ENCODE assay signal across 27 cellular contexts in the genomic region with DNA sequence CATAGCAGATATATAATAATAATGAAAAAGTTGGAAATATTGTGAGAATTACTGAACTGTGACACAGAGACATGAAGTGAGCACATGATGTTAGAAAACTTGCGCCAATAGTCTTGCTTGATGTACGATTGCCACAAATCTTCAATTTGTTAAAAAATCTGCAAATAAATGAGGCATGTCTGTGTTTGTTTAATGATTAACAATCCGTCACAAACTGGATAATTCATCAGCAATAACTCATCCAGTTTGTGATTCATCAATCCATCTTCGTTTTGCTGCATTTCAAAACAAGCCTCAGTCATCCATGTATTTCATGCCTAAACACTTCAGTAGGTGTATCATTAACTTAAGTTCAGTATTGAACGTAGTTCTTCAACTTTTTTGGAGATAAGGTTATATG. TPM values are rescaled to one million over a fixed set of nuclear protein-coding genes. Genes with fewer than 3 reads are reported as not detected.
DNase-seq lines count a peak whose midpoint lies in the region; ATAC-seq and TF ChIP-seq lines count a peak whose summit lies in the region.
"Had no signal": no experiment of that assay in that cellular context is flagged by ENCODE, and none has a peak within 500 bp of the region (broad histone marks: within the 10 kb centered on the region; RNA-seq: fewer than 3 reads in every experiment).

No MANE protein-coding gene starts in this region.

- no peaks in the 10 kb centered on the region for H3K9me2 ChIP-seq in PC-3 (replicated peaks; ENCODE audit: low read length)

- POLR2A ChIA-PET in PC-3 (lab: Charles Lee; ENCODE audit: unreplicated experiment), result no interaction called here

- BruUV-seq in PC-3 (replicated peaks; lab: Mats Ljungman, UMichigan), result no TSS peak

- no peaks in the 10 kb centered on the region for H3K9me3 ChIP-seq in PC-3 (ENCODE audit: low read length)
- H3K9me3 ChIP-seq: left ventricle myocardium inferior, ovary, spleen had no signal

- H3K9ac ChIP-seq in PC-3 (ENCODE audit: low read length), result peak overlapping the region; percentile 22; the same call in 1 of the 2 replicates

- ATAC-seq in PC-3, result peak; percentile 73
- no peak for ATAC-seq in activated CD8-positive, alpha-beta memory T cell treated with anti-CD3 and anti-CD28 coated beads, Interleukin-2, amount 10 ng/mL, durations not matched to agents 7 days and 5 days
- ATAC-seq: activated CD8-positive, alpha-beta T cell treated with anti-CD3 and anti-CD28 coated beads for 36 hours; HCT116; natural killer cell; stimulated activated naive CD8-positive, alpha-beta T cell treated with anti-CD3 and anti-CD28 coated beads, Interleukin-15, Interleukin-2, amounts not matched to agents 100 U/mL and 50 U/mL, for 24 hours had no signal

- in situ Hi-C loops in Caki2 (cut with HindIII; ENCODE audit: low pct_unique_long_range_greater_than_20kb, low sequenced_read_pairs), result no loop called here

- H3K4me3 Mint-ChIP-seq in nephron, result no peak overlapping the region
- no peak overlapping the region for H3K4me3 Mint-ChIP-seq in activated CD8-positive, alpha-beta memory T cell treated with anti-CD3 and anti-CD28 coated beads, Interleukin-2, amount 10 ng/mL, durations not matched to agents 7 days and 5 days
- H3K4me3 Mint-ChIP-seq: activated CD8-positive, alpha-beta T cell treated with anti-CD3 and anti-CD28 coated beads for 36 hours; mesothelial cell of epicardium; natural killer cell had no signal

- DNase-seq in Caki2 (ENCODE audit: low read depth) (peak; percentile 90), PC-3 (peak; percentile 94), epithelial cell of prostate (ENCODE audit: low read depth, low spot score) (peak; percentile 66), nucleus accumbens (lab: John Stamatoyannopoulos, UW) (no peak), DMS153 treated with DMSO at 0.1 percent for 48 hours (lab: John Stamatoyannopoulos, UW; ENCODE audit: unreplicated experiment) (no peak), DMS53 treated with DMSO at 0.1 percent for 48 hours (lab: John Stamatoyannopoulos, UW; ENCODE audit: unreplicated experiment) (no peak)
- DNase-seq in activated CD8-positive, alpha-beta memory T cell treated with anti-CD3 and anti-CD28 coated beads, Interleukin-2, amount 10 ng/mL, durations not matched to agents 7 days and 5 days, result no peak
- DNase-seq: activated CD4-positive, CD25-positive, alpha-beta regulatory T cell treated with anti-CD3 and anti-CD28 coated beads, Interleukin-2, amount 50 U/mL, for 72 hours; activated CD8-positive, alpha-beta T cell treated with anti-CD3 and anti-CD28 coated beads for 36 hours; activated gamma-delta T cell treated with Interleukin-2 at 50 U/mL for 16 hours; activated T-cell treated with anti-CD3 and anti-CD28 coated beads for 4 hours; amniotic stem cell; IMR-90; left ventricle myocardium inferior; natural killer cell; NCI-H1105; NCI-H446; ovary; spleen; stimulated activated CD4-positive, alpha-beta T cell treated with anti-CD3 and anti-CD28 coated beads, Interleukin-2, amount 100 ng/mL, for 48 hours; stimulated activated naive CD8-positive, alpha-beta T cell treated with anti-CD3 and anti-CD28 coated beads, Interleukin-15, Interleukin-2, amounts not matched to agents 100 U/mL and 50 U/mL, for 24 hours had no signal

- peaks cover 8% of the 10 kb centered on the region for H3K9me3 Mint-ChIP-seq in nephron
- H3K9me3 Mint-ChIP-seq in activated CD8-positive, alpha-beta memory T cell treated with anti-CD3 and anti-CD28 coated beads, Interleukin-2, amount 10 ng/mL, durations not matched to agents 7 days and 5 days (ENCODE audit: low read depth), result no peaks in the 10 kb centered on the region
- H3K9me3 Mint-ChIP-seq: activated CD8-positive, alpha-beta T cell treated with anti-CD3 and anti-CD28 coated beads for 36 hours; natural killer cell had no signal

- peaks cover 12% of the 10 kb centered on the region for H3F3A ChIP-seq in PC-3 (ENCODE audit: low read length, unreplicated experiment)

- H3K4me1 Mint-ChIP-seq in nephron, result no peaks in the 10 kb centered on the region
- peaks cover 5% of the 10 kb centered on the region for H3K4me1 Mint-ChIP-seq in activated CD8-positive, alpha-beta memory T cell treated with anti-CD3 and anti-CD28 coated beads, Interleukin-2, amount 10 ng/mL, durations not matched to agents 7 days and 5 days
- H3K4me1 Mint-ChIP-seq: mesothelial cell of epicardium, natural killer cell had no signal

- H3K4me1 ChIP-seq in PC-3 (ENCODE audit: insufficient read depth, low read length), result peaks cover 49% of the 10 kb centered on the region
- H3K4me1 ChIP-seq: left ventricle myocardium inferior, spleen had no signal

- no peaks in the 10 kb centered on the region for H3K27me3 ChIP-seq in PC-3 (ENCODE audit: low read length)
- H3K27me3 ChIP-seq: cardiac muscle cell, ovary, spleen had no signal

- no peaks in the 10 kb centered on the region for H3K79me2 ChIP-seq in PC-3 (ENCODE audit: low read length)

- TF ChIP-seq CTCF in PC-3 (conservative IDR thresholded peaks at IDR 0.05; ENCODE audit: low read depth, low read length) (no peak), nephron (IDR thresholded peaks at IDR 0.05; ENCODE audit: unreplicated experiment in 3 of 3) (no peak)

- peaks cover 40% of the 10 kb centered on the region for H3K36me3 ChIP-seq in PC-3 (ENCODE audit: low read depth, low read length)
- H3K36me3 ChIP-seq: ovary had no signal

- peaks cover 59% of the 10 kb centered on the region for H3K36me3 Mint-ChIP-seq in nephron (ENCODE audit: low read depth)
- peaks cover 43% of the 10 kb centered on the region for H3K36me3 Mint-ChIP-seq in activated CD8-positive, alpha-beta memory T cell treated with anti-CD3 and anti-CD28 coated beads, Interleukin-2, amount 10 ng/mL, durations not matched to agents 7 days and 5 days

- H3K4me3 ChIP-seq in PC-3 (ENCODE audit: low read length), result peak overlapping the region; percentile 26
- H3K4me3 ChIP-seq: cardiac muscle cell, coronary artery, left ventricle myocardium inferior, ovary, spleen had no signal

- no peaks in the 10 kb centered on the region for H3K27me3 Mint-ChIP-seq in nephron (ENCODE audit: low read depth)
- H3K27me3 Mint-ChIP-seq in activated CD8-positive, alpha-beta memory T cell treated with anti-CD3 and anti-CD28 coated beads, Interleukin-2, amount 10 ng/mL, durations not matched to agents 7 days and 5 days, result no peaks in the 10 kb centered on the region
- H3K27me3 Mint-ChIP-seq: activated CD8-positive, alpha-beta T cell treated with anti-CD3 and anti-CD28 coated beads for 36 hours had no signal

- H3K4me2 ChIP-seq in PC-3 (ENCODE audit: low read length), result peak overlapping the region; percentile 70

- H3K27ac ChIP-seq in PC-3 (ENCODE audit: low read length), result peak overlapping the region; percentile 82
- peak overlapping the region; percentile 62 for H3K27ac ChIP-seq in epithelial cell of prostate
- H3K27ac ChIP-seq: C4-2B, cardiac muscle cell, coronary artery, left ventricle myocardium inferior, ovary, spleen had no signal

- no peaks in the 10 kb centered on the region for H4K20me1 ChIP-seq in PC-3 (ENCODE audit: low read length)

- intact Hi-C loops in PC-3 (cut with micrococcal nuclease), result loop anchor here (2.0 to 5.0 kb wide), 2 partner anchors 35 to 74 kb away; a partner anchor contains a TSS

- H3K27ac Mint-ChIP-seq in nephron, result peak overlapping the region; percentile 23 to 75 (median 67)
- H3K27ac Mint-ChIP-seq in activated CD8-positive, alpha-beta memory T cell treated with anti-CD3 and anti-CD28 coated beads, Interleukin-2, amount 10 ng/mL, durations not matched to agents 7 days and 5 days, result no peak overlapping the region
- H3K27ac Mint-ChIP-seq: activated CD8-positive, alpha-beta T cell treated with anti-CD3 and anti-CD28 coated beads for 36 hours; mesothelial cell of epicardium; natural killer cell had no signal

- CTCF ChIA-PET in PC-3 (lab: Charles Lee), result no interaction called here
- CTCF ChIA-PET in activated CD8-positive, alpha-beta memory T cell treated with anti-CD3 and anti-CD28 coated beads, Interleukin-2, amount 10 ng/mL, durations not matched to agents 7 days and 5 days (lab: Charles Lee), result no interaction called here

- H2AFZ ChIP-seq in PC-3 (ENCODE audit: low read length), result no peak overlapping the region

RNA-seq across cellular contexts. Expression of a gene that starts 25.5 kb away (rescaled TPM):
- 145 and 161 TPM in 2 replicates for total RNA-seq in Caki2 (2014; rRNA removed; shearing (Covaris generic); ENCODE audit: low replicate concordance)
- total RNA-seq in PC-3 (2014; rRNA removed), result 76.7 and 83.6 TPM in 2 replicates
- 10 to 100 TPM; 49.1 to 52.6 TPM for total RNA-seq in activated CD8-positive, alpha-beta memory T cell treated with anti-CD3 and anti-CD28 coated beads, Interleukin-2, amount 10 ng/mL, durations not matched to agents 7 days and 5 days

RNA-seq across cellular contexts. Expression of a gene that starts 34.0 kb away (rescaled TPM):
- 71.7 and 74.9 TPM in 2 replicates for total RNA-seq in Caki2 (2014; rRNA removed; shearing (Covaris generic); ENCODE audit: low replicate concordance)
- 82.1 and 89.5 TPM in 2 replicates for total RNA-seq in PC-3 (2014; rRNA removed)
- total RNA-seq in activated CD8-positive, alpha-beta memory T cell treated with anti-CD3 and anti-CD28 coated beads, Interleukin-2, amount 10 ng/mL, durations not matched to agents 7 days and 5 days, result 10 to 100 TPM; 63.0 to 97.8 TPM

RNA-seq across cellular contexts. Expression of a gene that starts 44.7 kb away (rescaled TPM):
- 34.0 and 48.8 TPM in 2 replicates for total RNA-seq in Caki2 (2014; rRNA removed; shearing (Covaris generic); ENCODE audit: low replicate concordance)
- total RNA-seq in PC-3 (2014; rRNA removed), result 17.7 and 22.8 TPM in 2 replicates
- total RNA-seq in activated CD8-positive, alpha-beta memory T cell treated with anti-CD3 and anti-CD28 coated beads, Interleukin-2, amount 10 ng/mL, durations not matched to agents 7 days and 5 days, result 10 to 100 TPM; 13.4 to 13.5 TPM

RNA-seq across cellular contexts. Expression of a gene that starts 46.1 kb away (rescaled TPM):
- total RNA-seq in Caki2 (2014; rRNA removed; shearing (Covaris generic); ENCODE audit: low replicate concordance), result 208 and 236 TPM in 2 replicates
- total RNA-seq in PC-3 (2014; rRNA removed), result 101 and 124 TPM in 2 replicates
- 10 to 100 TPM; 31.9 to 33.5 TPM for total RNA-seq in activated CD8-positive, alpha-beta memory T cell treated with anti-CD3 and anti-CD28 coated beads, Interleukin-2, amount 10 ng/mL, durations not matched to agents 7 days and 5 days

Comparison
In these comparisons a context has a peak if more than half of its experiments do, and no peak if none do; other contexts are left out.
1. DNase-seq: peak in Caki2 (single experiment), PC-3 (single experiment) and epithelial cell of prostate (single experiment); none in nucleus accumbens (0 of 56), DMS153 treated with DMSO at 0.1 percent for 48 hours (single experiment), DMS53 treated with DMSO at 0.1 percent for 48 hours (single experiment) and activated CD8-positive, alpha-beta memory T cell treated with anti-CD3 and anti-CD28 coated beads, Interleukin-2, amount 10 ng/mL, durations not matched to agents 7 days and 5 days (single experiment).